24 cellular contexts compared by ENCODE assay signal in genomic region chr9:81074261-81074660, GRCh38.
DNase-seq lines count a peak whose midpoint lies in the region; ATAC-seq, FAIRE-seq and TF ChIP-seq lines count a peak whose summit lies in the region.
"Had no signal": no experiment of that assay in that cellular context is flagged by ENCODE, and none has a peak within 500 bp of the region (broad histone marks: within the 10 kb centered on the region; RNA-seq: fewer than 3 reads in every experiment).

No MANE protein-coding gene starts in this region.

- H3K4me3 Mint-ChIP-seq in immature natural killer cell = no peak overlapping the region
- H3K4me3 Mint-ChIP-seq: CD14-positive monocyte; CD8-positive, alpha-beta memory T cell; H9 had no signal

- POLR2A ChIA-PET in H1 (lab: Charles Lee; ENCODE audit: partially characterized antibody) = no interaction called here

- no peak for ATAC-seq in HG02870 (IDR thresholded peaks at IDR 0.05; ENCODE audit: unreplicated experiment)

- no peak overlapping the region for H3K23ac ChIP-seq in H1 (ENCODE audit: insufficient read length)

- H4K8ac ChIP-seq in H1 (ENCODE audit: extremely low read depth, insufficient read depth, low read length) = no peak overlapping the region

- H3K4me1 ChIP-seq in H1 (replicated peaks in 1 of 4; ENCODE audit: control insufficient read depth in 3 of 4, insufficient read depth in 4 of 4, low read length in 3 of 4) = no peaks in the 10 kb centered on the region
- no peaks in the 10 kb centered on the region for H3K4me1 ChIP-seq in keratinocyte (ENCODE audit: control insufficient read depth, extremely low read depth, insufficient read depth, low read length)
- H3K4me1 ChIP-seq: BE2C had no signal

- H3K23me2 ChIP-seq in H1 (ENCODE audit: low read depth, low read length) = no peaks in the 10 kb centered on the region

- H3K9ac ChIP-seq in H1 (replicated peaks in 1 of 4; ENCODE audit: extremely low read depth in 1 of 4, low read depth in 3 of 4, low read length in 3 of 4) (no peak overlapping the region), keratinocyte (ENCODE audit: control insufficient read depth, extremely low read depth, insufficient read depth, low read length) (no peak overlapping the region)
- H3K9ac ChIP-seq: GM23248, SK-N-SH had no signal

- no peak overlapping the region for H3K56ac ChIP-seq in H1 (replicated peaks; ENCODE audit: insufficient read length, low read depth, low read length)

- H3K9me3 ChIP-seq in H1 (ENCODE audit: insufficient read depth in 2 of 2, low read depth in 1 of 2, low read length in 1 of 2) = no peaks in the 10 kb centered on the region
- no peaks in the 10 kb centered on the region for H3K9me3 ChIP-seq in keratinocyte (ENCODE audit: control insufficient read depth, low read depth, low read length)
- H3K9me3 ChIP-seq: BE2C, SK-N-SH had no signal

- H3K4me3 ChIP-seq in H1 (ENCODE audit: extremely low read depth in 1 of 4, insufficient read depth in 2 of 4, low read depth in 3 of 4, low read length in 4 of 4) (no peak overlapping the region), keratinocyte (ENCODE audit: control insufficient read depth in 2 of 3, extremely low read depth in 1 of 3, insufficient read depth in 2 of 3, low read depth in 1 of 3, low read length in 3 of 3) (no peak overlapping the region)
- H3K4me3 ChIP-seq: GM23248 had no signal

- TF ChIP-seq EP300 in H1 (IDR thresholded peaks at IDR 0.05; ENCODE audit: borderline replicate concordance in 1 of 2, low read depth in 2 of 2, low read length in 2 of 2) = no peak

- no peak overlapping the region for H4K91ac ChIP-seq in H1 (replicated peaks; ENCODE audit: insufficient read length, low read length)

- peaks cover 0 to 7% (median 4%) of the 10 kb centered on the region in 6 donors for H3K9me3 Mint-ChIP-seq in immature natural killer cell
- H3K9me3 Mint-ChIP-seq: H9 had no signal

- CTCF ChIA-PET in H1 (lab: Charles Lee; ENCODE audit: partially characterized antibody) = no interaction called here

- no peak for TF ChIP-seq POLR2A in H1 (IDR thresholded peaks at IDR 0.05; ENCODE audit: control extremely low read depth in 1 of 2, low read depth in 2 of 2, low read length in 2 of 2)

- no peak overlapping the region for H2BK15ac ChIP-seq in H1 (ENCODE audit: low read length)

- TF ChIP-seq RAD21 in H1 (IDR thresholded peaks at IDR 0.05 in 1 of 2, conservative IDR thresholded peaks at IDR 0.05 in 1 of 2; ENCODE audit: low read depth in 2 of 2, low read length in 2 of 2) = no peak

- no peak overlapping the region for H4K5ac ChIP-seq in H1 (ENCODE audit: insufficient read length, low read depth, low read length)

- no peak overlapping the region for H3K14ac ChIP-seq in H1 (ENCODE audit: insufficient read length)

- DNase-seq in NCI-H510A treated with DMSO at 0.1 percent for 48 hours (lab: John Stamatoyannopoulos, UW) (peak; percentile 16), NCI-H510A (lab: John Stamatoyannopoulos, UW) (no peak), H1 (ENCODE audit: low read depth in 1 of 2, low spot score in 2 of 2) (no peak), keratinocyte (ENCODE audit: low read depth, low spot score) (no peak), renal cortical epithelial cell (ENCODE audit: low read depth) (peak; percentile 56), cortex of kidney (lab: John Stamatoyannopoulos, UW) (no peak), immature natural killer cell (no peak)
- DNase-seq: 8988T; ACHN; BE2C; CD8-positive, alpha-beta memory T cell; DMS153; GM23248; H9; KBM-7; MV-4-11; NCI-H1105; NCI-H1436 treated with DMSO at 0.1 percent for 48 hours; NCI-H187 treated with DMSO at 0.1 percent for 48 hours; NCI-H446; SK-N-SH had no signal

- H2AK5ac ChIP-seq in H1 (ENCODE audit: low read depth, low read length) = no peak overlapping the region

- H2BK12ac ChIP-seq in H1 (ENCODE audit: low read depth, low read length) = no peak overlapping the region

- TF ChIP-seq CTCF in H1 (IDR thresholded peaks at IDR 0.05; ENCODE audit: control extremely low read depth in 1 of 3, insufficient read depth in 1 of 3, low read depth in 1 of 3, low read length in 3 of 3) (no peak), keratinocyte (optimal IDR thresholded peaks at IDR 0.05 in 1 of 3, IDR thresholded peaks at IDR 0.05 in 1 of 3, conservative IDR thresholded peaks at IDR 0.05 in 1 of 3; ENCODE audit: extremely low read depth in 1 of 3, insufficient read depth in 2 of 3, low read length in 3 of 3) (no peak)

- H3K36me3 ChIP-seq in H1 (ENCODE audit: control insufficient read depth in 2 of 4, insufficient read depth in 4 of 4, low read length in 3 of 4) (no peaks in the 10 kb centered on the region), keratinocyte (ENCODE audit: control insufficient read depth in 2 of 2, extremely low read depth in 1 of 2, insufficient read depth in 2 of 2, low read length in 2 of 2) (no peaks in the 10 kb centered on the region)
- H3K36me3 ChIP-seq: BE2C had no signal

- no peaks in the 10 kb centered on the region for H3K27me3 ChIP-seq in H1 (replicated peaks in 1 of 4; ENCODE audit: control insufficient read depth in 3 of 4, extremely low read depth in 1 of 4, insufficient read depth in 3 of 4, low read length in 3 of 4)
- H3K27me3 ChIP-seq in keratinocyte (ENCODE audit: control insufficient read depth, extremely low read depth, insufficient read depth, low read length) = no peaks in the 10 kb centered on the region
- H3K27me3 ChIP-seq: BE2C had no signal

- no peaks in the 10 kb centered on the region for H3K79me2 ChIP-seq in H1 (ENCODE audit: control insufficient read depth in 1 of 2, insufficient read depth in 2 of 2, low read length in 2 of 2)
- no peaks in the 10 kb centered on the region for H3K79me2 ChIP-seq in keratinocyte (ENCODE audit: control insufficient read depth, insufficient read depth, low read length)

- H2BK120ac ChIP-seq in H1 (replicated peaks; ENCODE audit: low read depth, low read length) = no peak overlapping the region

- no peak overlapping the region for H3K27ac Mint-ChIP-seq in immature natural killer cell
- H3K27ac Mint-ChIP-seq: CD14-positive monocyte; CD8-positive, alpha-beta memory T cell; H9 had no signal

- H3K36me3 Mint-ChIP-seq in immature natural killer cell = peaks cover 0 to 4% (median 0%) of the 10 kb centered on the region in 3 donors
- H3K36me3 Mint-ChIP-seq: CD14-positive monocyte; CD8-positive, alpha-beta memory T cell had no signal

- no peak overlapping the region for H2BK20ac ChIP-seq in H1 (ENCODE audit: low read length)

- no peaks in the 10 kb centered on the region for H3K27me3 Mint-ChIP-seq in immature natural killer cell (ENCODE audit: low read depth in 3 of 3)
- H3K27me3 Mint-ChIP-seq: CD8-positive, alpha-beta memory T cell had no signal

- H2BK5ac ChIP-seq in H1 (ENCODE audit: low read depth, low read length) = no peak overlapping the region

- H3K4me1 Mint-ChIP-seq in immature natural killer cell = no peaks in the 10 kb centered on the region
- H3K4me1 Mint-ChIP-seq: CD8-positive, alpha-beta memory T cell; H9 had no signal

- H3K4ac ChIP-seq in H1 (replicated peaks; ENCODE audit: insufficient read length, low read depth, low read length) = no peak overlapping the region

- no peaks in the 10 kb centered on the region for H3K79me1 ChIP-seq in H1 (ENCODE audit: low read depth, low read length)

- no peaks in the 10 kb centered on the region for H3K9me1 ChIP-seq in keratinocyte (ENCODE audit: control insufficient read depth, extremely low read depth, insufficient read depth, low read length)

- dilution Hi-C loops in keratinocyte (cut with MboI; ENCODE audit: extremely low pct_ligation_motif_present, low sequenced_read_pairs) = no loop called here

- 74% methylated on average over 4 of the region's 4 CpGs; no CpG with 5 or more reads in 1 of the 2 experiments for WGBS in H1 (ENCODE audit: extremely low coverage in 1 of 2, insufficient coverage in 1 of 2, insufficient read length in 1 of 2, insufficient replicate concordance in 2 of 2, low coverage in 1 of 2, low lambda C conversion rate in 2 of 2, missing lambda C conversion rate in 1 of 2), 2 experiments

- no peak for FAIRE-seq in H1 (lab: Jason Lieb, UNC)
- peak; percentile 59 for FAIRE-seq in keratinocyte (lab: Jason Lieb, UNC)
- FAIRE-seq: RCC 7860 had no signal

- H4K20me1 ChIP-seq in H1 (replicated peaks in 1 of 2; ENCODE audit: control insufficient read depth in 1 of 2, insufficient read depth in 2 of 2, low read length in 2 of 2) (no peaks in the 10 kb centered on the region), keratinocyte (ENCODE audit: control insufficient read depth, extremely low read depth, insufficient read depth, low read length) (no peaks in the 10 kb centered on the region)

- H3K4me2 ChIP-seq in H1 (ENCODE audit: insufficient read depth in 1 of 2, low read depth in 2 of 2, low read length in 2 of 2) (no peak overlapping the region), keratinocyte (ENCODE audit: control insufficient read depth, extremely low read depth, insufficient read depth, low read depth, low read length) (no peak overlapping the region)
- H3K4me2 ChIP-seq: SK-N-SH had no signal

- H2AFZ ChIP-seq in H1 (ENCODE audit: low read length) = no peak overlapping the region
- H2AFZ ChIP-seq in keratinocyte (ENCODE audit: control insufficient read depth, low read length) = peak overlapping the region; percentile 8
- H2AFZ ChIP-seq: GM23248 had no signal

- H3K27ac ChIP-seq in H1 (ENCODE audit: low read depth, low read length) (no peak overlapping the region), keratinocyte (ENCODE audit: control insufficient read depth, insufficient read depth, low read length) (no peak overlapping the region)
- H3K27ac ChIP-seq: GM23248 had no signal

- H3K18ac ChIP-seq in H1 (ENCODE audit: extremely low read depth, low read length) = 0 out of 2 replicates have a peak overlapping the region, but pooled peaks have one; percentile 28

TF ChIP-seq in H1, 55 proteins besides CTCF, POLR2A, EP300 and RAD21 (continues in another document):
- TF ChIP-seq TAF1 (IDR thresholded peaks at IDR 0.05; ENCODE audit: low read depth, low read length) = no peak

Comparison
In these comparisons a context has a peak if more than half of its experiments do, and no peak if none do; other contexts are left out.
1. DNase-seq: peak in NCI-H510A treated with DMSO at 0.1 percent for 48 hours (single experiment) and renal cortical epithelial cell (single experiment); none in NCI-H510A (single experiment), H1 (0 of 2), keratinocyte (single experiment), cortex of kidney (single experiment) and immature natural killer cell (0 of 3).